In genomic region chr9:136700959-136701664, GRCh38 we compare ENCODE assay signal across 8 cellular contexts.
A peak's percentile ranks its signal among the peaks of the same experiment; 100 is the strongest.
DNase-seq lines count a peak whose midpoint lies in the region; ATAC-seq lines count a peak whose summit lies in the region.

No MANE protein-coding gene starts in this region.

- ATAC-seq in GM19043 (IDR thresholded peaks at IDR 0.05; ENCODE audit: low read depth, unreplicated experiment): peak; percentile 58
- ATAC-seq in HG03432 (IDR thresholded peaks at IDR 0.05; ENCODE audit: unreplicated experiment): no peak

- H3K9me3 ChIP-seq in KOPT-K1 (ENCODE audit: insufficient read depth, low read length, poor library complexity, severe bottlenecking): no peaks in the 10 kb centered on the region

- peak overlapping the region; percentile 58 for H3K27ac ChIP-seq in KOPT-K1 (ENCODE audit: low read depth, low read length, poor library complexity, severe bottlenecking)

- H3K36me3 ChIP-seq in KOPT-K1 (ENCODE audit: insufficient read depth, low read length): no peaks in the 10 kb centered on the region

- peak; percentile 84 for DNase-seq in activated effector memory CD4-positive, alpha-beta T cell treated with anti-CD3 and anti-CD28 coated beads, Interleukin-2, amount 50 U/mL, for 16 hours
- DNase-seq in stimulated activated CD4-positive, alpha-beta T cell treated with anti-CD3 and anti-CD28 coated beads, Interleukin-15, amount 100 ng/mL, for 48 hours (ENCODE audit: low read depth in 2 of 2): peak; percentile 70 to 74
- DNase-seq in NCI-H2196 (lab: John Stamatoyannopoulos, UW; ENCODE audit: unreplicated experiment) (no peak), SIG-M5 treated with dmso at 0.1 percent for 504 hours (lab: John Stamatoyannopoulos, UW; ENCODE audit: unreplicated experiment) (no peak), RKO (ENCODE audit: low spot score) (no peak)

Comparison
In these comparisons a context has a peak if more than half of its experiments do, and no peak if none do; other contexts are left out.
1. DNase-seq: peak in activated effector memory CD4-positive, alpha-beta T cell treated with anti-CD3 and anti-CD28 coated beads, Interleukin-2, amount 50 U/mL, for 16 hours (single experiment) and stimulated activated CD4-positive, alpha-beta T cell treated with anti-CD3 and anti-CD28 coated beads, Interleukin-15, amount 100 ng/mL, for 48 hours (2 of 2); none in NCI-H2196 (single experiment), SIG-M5 treated with dmso at 0.1 percent for 504 hours (single experiment) and RKO (single experiment).